In the genomic region with DNA sequence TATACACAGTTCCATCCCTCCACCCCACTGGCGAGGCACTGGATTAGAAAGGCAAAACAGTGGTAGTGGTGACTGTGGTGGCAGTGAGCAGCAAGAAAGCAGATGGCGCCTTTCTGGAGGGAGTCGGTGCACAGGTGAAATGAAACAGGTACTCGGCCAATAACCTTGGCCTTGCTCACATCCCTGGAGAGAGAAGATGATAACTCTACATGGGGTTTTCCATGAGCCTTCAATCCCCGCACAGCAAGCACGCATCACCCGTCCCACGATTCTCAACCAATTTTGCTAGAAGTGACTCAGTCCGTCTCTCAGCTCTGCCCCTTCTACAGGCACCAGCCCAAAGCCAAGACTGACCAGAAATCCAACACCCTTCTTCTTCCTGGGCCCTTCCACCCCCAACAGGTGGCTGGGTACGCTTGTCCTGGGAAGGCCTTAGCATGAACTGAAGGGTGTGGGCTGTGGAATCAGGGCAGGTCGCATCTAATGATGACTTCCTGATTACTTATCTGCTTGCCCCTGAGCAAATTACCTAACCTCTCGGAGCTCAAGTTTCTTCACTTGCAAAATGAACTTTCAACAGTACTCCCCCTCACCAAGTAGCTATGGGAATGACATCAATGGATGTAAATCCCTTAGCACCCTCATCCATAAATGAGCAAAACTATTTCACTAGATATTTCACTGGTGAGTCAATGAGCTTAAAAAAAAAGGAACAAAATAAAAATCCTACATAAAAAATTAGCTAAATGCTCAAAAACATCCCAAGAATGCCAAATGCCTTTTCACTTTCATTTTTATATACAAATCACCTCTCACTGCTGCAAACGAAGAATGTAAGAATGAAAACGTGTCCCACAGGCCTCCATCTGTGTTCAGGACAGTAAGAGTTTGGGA, we compare ENCODE assay signal across 8 cellular contexts. TPM values are rescaled to one million over a fixed set of nuclear protein-coding genes. Genes with fewer than 3 reads are reported as not detected.
DNase-seq lines count a peak whose midpoint lies in the region; ATAC-seq and TF ChIP-seq lines count a peak whose summit lies in the region.

No MANE protein-coding gene starts in this region.

- H3K4me3 Mint-ChIP-seq in activated T-cell treated with anti-CD3 and anti-CD28 coated beads, Interleukin-2, amount 50 U/mL, for 72 hours, result peak overlapping the region; percentile 83 to 92
- H3K4me3 Mint-ChIP-seq in immature natural killer cell, result peak overlapping the region; percentile 71 to 85 (median 77)

- H3K9me3 Mint-ChIP-seq in activated T-cell treated with anti-CD3 and anti-CD28 coated beads, Interleukin-2, amount 50 U/mL, for 72 hours, result no peaks in the 10 kb centered on the region
- H3K9me3 Mint-ChIP-seq in immature natural killer cell, result no peaks in the 10 kb centered on the region

- no peak for TF ChIP-seq CTCF in tibial nerve (IDR thresholded peaks at IDR 0.05)

- peaks cover 0 to 39% (median 11%) of the 10 kb centered on the region in 4 donors for H3K4me1 ChIP-seq in tibial nerve

- peak overlapping the region in 3 of 4 donors; percentile 36 to 76 (median 57) for H3K27ac ChIP-seq in tibial nerve

- H3K27me3 Mint-ChIP-seq in activated T-cell treated with anti-CD3 and anti-CD28 coated beads, Interleukin-2, amount 50 U/mL, for 72 hours (ENCODE audit: low read depth), result no peaks in the 10 kb centered on the region
- H3K27me3 Mint-ChIP-seq in immature natural killer cell (ENCODE audit: low read depth in 3 of 3), result peaks cover 0 to 2% (median 0%) of the 10 kb centered on the region in 3 donors

- peaks cover 9 to 17% of the 10 kb centered on the region in 2 donors for H3K36me3 Mint-ChIP-seq in activated T-cell treated with anti-CD3 and anti-CD28 coated beads, Interleukin-2, amount 50 U/mL, for 72 hours (ENCODE audit: insufficient read depth in 2 of 2)
- peaks cover 0 to 7% (median 0%) of the 10 kb centered on the region in 3 donors for H3K36me3 Mint-ChIP-seq in immature natural killer cell

- ATAC-seq in HG03439 (IDR thresholded peaks at IDR 0.05; ENCODE audit: unreplicated experiment), result peak; percentile 27
- peak; percentile 64 to 68 for ATAC-seq in activated T-cell treated with anti-CD3 and anti-CD28 coated beads, Interleukin-2, amount 50 U/mL, for 72 hours (replicated peaks in 1 of 2)

- no peaks in the 10 kb centered on the region for H3K9me3 ChIP-seq in tibial nerve

- peaks cover 87% of the 10 kb centered on the region for H3K4me1 Mint-ChIP-seq in activated T-cell treated with anti-CD3 and anti-CD28 coated beads, Interleukin-2, amount 50 U/mL, for 72 hours (ENCODE audit: low read depth)
- H3K4me1 Mint-ChIP-seq in immature natural killer cell, result peaks cover 66 to 90% of the 10 kb centered on the region in 2 donors

- DNase-seq in stimulated activated CD4-positive, alpha-beta T cell treated with anti-CD3 and anti-CD28 coated beads, Interleukin-12 subunit alpha, Interleukin-12 subunit beta, amount 100 ng/mL, for 4 hours, result peak; percentile 13
- DNase-seq in stimulated activated CD4-positive, alpha-beta T cell treated with anti-CD3 and anti-CD28 coated beads, Interleukin-4, amount 100 ng/mL, for 4 hours, result no peak
- DNase-seq in activated T-cell treated with anti-CD3 and anti-CD28 coated beads, Interleukin-2, amount 50 U/mL, for 72 hours, result peak; percentile 56 to 67
- no peak for DNase-seq in immature natural killer cell
- no peak for DNase-seq in tibial nerve (ENCODE audit: low spot score in 2 of 2)
- DNase-seq in Kasumi-1 (lab: John Stamatoyannopoulos, UW), result no peak
- DNase-seq in midbrain (lab: John Stamatoyannopoulos, UW), result no peak

- peak overlapping the region; percentile 94 for H3K27ac Mint-ChIP-seq in activated T-cell treated with anti-CD3 and anti-CD28 coated beads, Interleukin-2, amount 50 U/mL, for 72 hours
- peak overlapping the region; percentile 91 to 98 (median 96) for H3K27ac Mint-ChIP-seq in immature natural killer cell

- H3K36me3 ChIP-seq in tibial nerve, result peaks cover 0 to 6% (median 0%) of the 10 kb centered on the region in 3 donors

- TF ChIP-seq POLR2A in tibial nerve (IDR thresholded peaks at IDR 0.05), result no peak

- 62 to 63% methylated on average over 14 of the region's 14 CpGs for WGBS in tibial nerve, 2 donors

- peak overlapping the region in 1 of 4 donors; percentile 22 for H3K4me3 ChIP-seq in tibial nerve

- no peaks in the 10 kb centered on the region for H3K27me3 ChIP-seq in tibial nerve

- TF ChIP-seq EP300 in tibial nerve (IDR thresholded peaks at IDR 0.05), result no peak

RNA-seq across cellular contexts. Expression of a gene that starts 18.0 kb away (rescaled TPM):
- total RNA-seq in activated T-cell treated with anti-CD3 and anti-CD28 coated beads, Interleukin-2, amount 50 U/mL, for 72 hours, result 100 to 1,000 TPM; 276 to 279 TPM
- 10 to 100 TPM; 40.7 to 75.5 (median 42.2) TPM for polyA plus RNA-seq in immature natural killer cell
- total RNA-seq in tibial nerve, result 100 to 1,000 TPM; 105 to 166 (median 141) TPM

Comparison
In these comparisons a context has a peak if more than half of its experiments do, and no peak if none do; other contexts are left out.
1. DNase-seq: peak in stimulated activated CD4-positive, alpha-beta T cell treated with anti-CD3 and anti-CD28 coated beads, Interleukin-12 subunit alpha, Interleukin-12 subunit beta, amount 100 ng/mL, for 4 hours (single experiment) and activated T-cell treated with anti-CD3 and anti-CD28 coated beads, Interleukin-2, amount 50 U/mL, for 72 hours (2 of 2); none in stimulated activated CD4-positive, alpha-beta T cell treated with anti-CD3 and anti-CD28 coated beads, Interleukin-4, amount 100 ng/mL, for 4 hours (0 of 2), immature natural killer cell (0 of 3), tibial nerve (0 of 2), Kasumi-1 (0 of 2) and midbrain (single experiment).